16 cellular contexts compared by ENCODE assay signal in genomic region chr11:113859665-113860064, GRCh38. TPM values are rescaled to one million over a fixed set of nuclear protein-coding genes. Genes with fewer than 3 reads are reported as not detected.
DNase-seq lines count a peak whose midpoint lies in the region; ATAC-seq and TF ChIP-seq lines count a peak whose summit lies in the region.
"Had no signal": no experiment of that assay in that cellular context is flagged by ENCODE, and none has a peak within 500 bp of the region (broad histone marks: within the 10 kb centered on the region; RNA-seq: fewer than 3 reads in every experiment).

No MANE protein-coding gene starts in this region.

- intact Hi-C loops in activated CD4-positive, alpha-beta memory T cell treated with anti-CD3 and anti-CD28 coated beads for 36 hours (cut with micrococcal nuclease), result no loop called here
- intact Hi-C loops in prostate gland (cut with DNase I), result no loop called here

- peaks cover 34% of the 10 kb centered on the region for H3K4me1 Mint-ChIP-seq in activated CD4-positive, alpha-beta memory T cell treated with anti-CD3 and anti-CD28 coated beads, Interleukin-2, amount 10 ng/mL, durations not matched to agents 7 days and 5 days
- peaks cover 18% of the 10 kb centered on the region for H3K4me1 Mint-ChIP-seq in activated CD4-positive, alpha-beta memory T cell treated with anti-CD3 and anti-CD28 coated beads for 36 hours (ENCODE audit: low read depth)
- peaks cover 23% of the 10 kb centered on the region for H3K4me1 Mint-ChIP-seq in endodermal cell

- no peaks in the 10 kb centered on the region for H3K9me3 Mint-ChIP-seq in activated CD4-positive, alpha-beta memory T cell treated with anti-CD3 and anti-CD28 coated beads, Interleukin-2, amount 10 ng/mL, durations not matched to agents 7 days and 5 days
- no peaks in the 10 kb centered on the region for H3K9me3 Mint-ChIP-seq in activated CD4-positive, alpha-beta memory T cell treated with anti-CD3 and anti-CD28 coated beads for 36 hours
- no peaks in the 10 kb centered on the region for H3K9me3 Mint-ChIP-seq in endodermal cell
- H3K9me3 Mint-ChIP-seq: neural crest cell had no signal

- no peaks in the 10 kb centered on the region for H3K9me3 ChIP-seq in endodermal cell (ENCODE audit: control insufficient read depth, low read length)
- no peaks in the 10 kb centered on the region for H3K9me3 ChIP-seq in prostate gland
- H3K9me3 ChIP-seq: transverse colon had no signal

- H3K9ac ChIP-seq in endodermal cell (ENCODE audit: extremely low read depth, low read length, poor library complexity, severe bottlenecking), result no peak overlapping the region

- no peaks in the 10 kb centered on the region for H3K4me1 ChIP-seq in endodermal cell (ENCODE audit: control insufficient read depth, insufficient read depth, low read length)
- no peaks in the 10 kb centered on the region for H3K4me1 ChIP-seq in prostate gland (replicated peaks)

- H3K4me3 Mint-ChIP-seq in activated CD4-positive, alpha-beta memory T cell treated with anti-CD3 and anti-CD28 coated beads, Interleukin-2, amount 10 ng/mL, durations not matched to agents 7 days and 5 days, result no peak overlapping the region
- no peak overlapping the region for H3K4me3 Mint-ChIP-seq in activated CD4-positive, alpha-beta memory T cell treated with anti-CD3 and anti-CD28 coated beads for 36 hours
- no peak overlapping the region for H3K4me3 Mint-ChIP-seq in endodermal cell
- H3K4me3 Mint-ChIP-seq: neural crest cell had no signal

- peak overlapping the region; percentile 90 for H3K27ac Mint-ChIP-seq in activated CD4-positive, alpha-beta memory T cell treated with anti-CD3 and anti-CD28 coated beads, Interleukin-2, amount 10 ng/mL, durations not matched to agents 7 days and 5 days
- no peak overlapping the region for H3K27ac Mint-ChIP-seq in activated CD4-positive, alpha-beta memory T cell treated with anti-CD3 and anti-CD28 coated beads for 36 hours
- peak overlapping the region; percentile 89 for H3K27ac Mint-ChIP-seq in endodermal cell

- H3K27me3 ChIP-seq in endodermal cell (ENCODE audit: control insufficient read depth, insufficient read depth, low read length, poor library complexity, severe bottlenecking) (no peaks in the 10 kb centered on the region), prostate gland (replicated peaks; ENCODE audit: insufficient read depth) (no peaks in the 10 kb centered on the region)
- H3K27me3 ChIP-seq: transverse colon had no signal

- ATAC-seq in GM19467 (IDR thresholded peaks at IDR 0.05; ENCODE audit: unreplicated experiment), result no peak
- ATAC-seq: activated CD4-positive, CD25-positive, alpha-beta regulatory T cell treated with anti-CD3 and anti-CD28 coated beads, Interleukin-2, amount 50 U/mL, for 24 hours had no signal

- H3K4me3 ChIP-seq in NB4 (ENCODE audit: low read depth, low read length), result no peak overlapping the region
- H3K4me3 ChIP-seq in endodermal cell (ENCODE audit: low read length), result peak overlapping the region; percentile 7
- H3K4me3 ChIP-seq in prostate gland, result no peak overlapping the region
- H3K4me3 ChIP-seq: skin epidermis, transverse colon had no signal

- CTCF ChIA-PET in activated CD4-positive, alpha-beta memory T cell treated with anti-CD3 and anti-CD28 coated beads, Interleukin-2, amount 10 ng/mL, durations not matched to agents 7 days and 5 days (lab: Charles Lee), result interaction anchor here (0.6 to 1.3 kb wide), 8 partner anchors 10 to 64 kb away, joined by 3 to 5 read pairs (median 4); no protein-coding TSS in a partner anchor
- CTCF ChIA-PET in activated CD4-positive, alpha-beta memory T cell treated with anti-CD3 and anti-CD28 coated beads for 36 hours (lab: Charles Lee), result interaction anchor here (1.6 kb wide), 1 partner anchor 27 kb away, joined by 3 read pairs; no protein-coding TSS in a partner anchor

- TF ChIP-seq CTCF in NB4 (IDR thresholded peaks at IDR 0.05; ENCODE audit: low read depth, low read length), result no peak
- TF ChIP-seq CTCF in endodermal cell (conservative IDR thresholded peaks at IDR 0.05), result no peak
- TF ChIP-seq CTCF in prostate gland (IDR thresholded peaks at IDR 0.05), result no peak

- TF ChIP-seq POLR2A in NB4 (IDR thresholded peaks at IDR 0.05; ENCODE audit: extremely low read depth, insufficient read length) (no peak), prostate gland (IDR thresholded peaks at IDR 0.05) (no peak)

- H3K36me3 Mint-ChIP-seq in activated CD4-positive, alpha-beta memory T cell treated with anti-CD3 and anti-CD28 coated beads, Interleukin-2, amount 10 ng/mL, durations not matched to agents 7 days and 5 days (ENCODE audit: low read depth), result peaks cover 27% of the 10 kb centered on the region
- no peaks in the 10 kb centered on the region for H3K36me3 Mint-ChIP-seq in activated CD4-positive, alpha-beta memory T cell treated with anti-CD3 and anti-CD28 coated beads for 36 hours
- H3K36me3 Mint-ChIP-seq in endodermal cell (ENCODE audit: low read depth), result peaks cover 10% of the 10 kb centered on the region

- H3K36me3 ChIP-seq in endodermal cell (ENCODE audit: control insufficient read depth, insufficient read depth, low read length), result peaks cover 5% of the 10 kb centered on the region
- no peaks in the 10 kb centered on the region for H3K36me3 ChIP-seq in prostate gland
- H3K36me3 ChIP-seq: transverse colon had no signal

- POLR2A ChIA-PET in activated CD4-positive, alpha-beta memory T cell treated with anti-CD3 and anti-CD28 coated beads, Interleukin-2, amount 10 ng/mL, durations not matched to agents 7 days and 5 days (lab: Charles Lee), result interaction anchor here (0.9 to 2.0 kb wide), 7 partner anchors 9 to 324 kb away, joined by 3 to 25 read pairs (median 4); partner anchors contain the start of gene USP28
- POLR2A ChIA-PET in activated CD4-positive, alpha-beta memory T cell treated with anti-CD3 and anti-CD28 coated beads for 36 hours (lab: Charles Lee), result no interaction called here

- H3K27ac ChIP-seq in endodermal cell (ENCODE audit: low read depth, low read length) (no peak overlapping the region), prostate gland (peak overlapping the region in 1 of 2 donors; percentile 8)
- H3K27ac ChIP-seq: HL-60, transverse colon had no signal

- H3K27me3 Mint-ChIP-seq in activated CD4-positive, alpha-beta memory T cell treated with anti-CD3 and anti-CD28 coated beads, Interleukin-2, amount 10 ng/mL, durations not matched to agents 7 days and 5 days, result no peaks in the 10 kb centered on the region
- H3K27me3 Mint-ChIP-seq in activated CD4-positive, alpha-beta memory T cell treated with anti-CD3 and anti-CD28 coated beads for 36 hours, result no peaks in the 10 kb centered on the region
- H3K27me3 Mint-ChIP-seq in endodermal cell (ENCODE audit: insufficient read depth), result no peaks in the 10 kb centered on the region

- DNase-seq in activated CD4-positive, alpha-beta memory T cell treated with anti-CD3 and anti-CD28 coated beads, Interleukin-2, amount 10 ng/mL, durations not matched to agents 7 days and 5 days, result no peak
- no peak for DNase-seq in activated CD4-positive, alpha-beta memory T cell treated with anti-CD3 and anti-CD28 coated beads for 36 hours
- peak; percentile 13 for DNase-seq in NB4 (ENCODE audit: low read depth)
- no peak for DNase-seq in endodermal cell
- peak; percentile 15 for DNase-seq in prostate gland (ENCODE audit: low spot score)
- no peak for DNase-seq in NCI-H446 treated with DMSO at 0.1 percent for 48 hours (lab: John Stamatoyannopoulos, UW)
- no peak for DNase-seq in EL
- DNase-seq: activated naive CD4-positive, alpha-beta T cell; islet precursor cell; NCI-H1417; transverse colon had no signal

RNA-seq across cellular contexts. Expression of gene USP28, which starts 15.7 kb away (rescaled TPM):
- total RNA-seq in activated CD4-positive, alpha-beta memory T cell treated with anti-CD3 and anti-CD28 coated beads, Interleukin-2, amount 10 ng/mL, durations not matched to agents 7 days and 5 days, result 10 to 100 TPM; 52.3 to 53.8 TPM
- total RNA-seq in activated CD4-positive, alpha-beta memory T cell treated with anti-CD3 and anti-CD28 coated beads for 36 hours, result 10 to 100 TPM; 30.6 to 41.7 TPM
- 10 to 100 TPM; 67.0 to 73.7 TPM for total RNA-seq in endodermal cell
- polyA plus RNA-seq in endodermal cell (2013, experiment 1 of 2), result 53.9 TPM
- polyA plus RNA-seq in endodermal cell (2013, experiment 2 of 2), result 48.2 TPM
- total RNA-seq in prostate gland, result 10 to 100 TPM; 28.9 to 31.5 TPM

RNA-seq across cellular contexts. Expression of gene HTR3B, which starts 44.9 kb away (rescaled TPM):
- not detected for total RNA-seq in activated CD4-positive, alpha-beta memory T cell treated with anti-CD3 and anti-CD28 coated beads, Interleukin-2, amount 10 ng/mL, durations not matched to agents 7 days and 5 days
- total RNA-seq in activated CD4-positive, alpha-beta memory T cell treated with anti-CD3 and anti-CD28 coated beads for 36 hours, result not detected
- not detected for total RNA-seq in endodermal cell
- not detected for polyA plus RNA-seq in endodermal cell (2013, experiment 1 of 2)
- polyA plus RNA-seq in endodermal cell (2013, experiment 2 of 2), result not detected
- not detected for total RNA-seq in prostate gland

Comparison
In these comparisons a context has a peak if more than half of its experiments do, and no peak if none do; other contexts are left out.
1. DNase-seq: peak in NB4 (single experiment) and prostate gland (single experiment); none in activated CD4-positive, alpha-beta memory T cell treated with anti-CD3 and anti-CD28 coated beads, Interleukin-2, amount 10 ng/mL, durations not matched to agents 7 days and 5 days (single experiment), activated CD4-positive, alpha-beta memory T cell treated with anti-CD3 and anti-CD28 coated beads for 36 hours (single experiment), endodermal cell (single experiment), NCI-H446 treated with DMSO at 0.1 percent for 48 hours (single experiment) and EL (single experiment).